ENCODE assay signal across 19 cellular contexts in genomic region chr15:38688096-38688495, GRCh38.
A peak's percentile ranks its signal among the peaks of the same experiment; 100 is the strongest.
DNase-seq lines count a peak whose midpoint lies in the region; ATAC-seq and TF ChIP-seq lines count a peak whose summit lies in the region.
"Had no signal": no experiment of that assay in that cellular context is flagged by ENCODE, and none has a peak within 500 bp of the region (broad histone marks: within the 10 kb centered on the region; RNA-seq: fewer than 3 reads in every experiment).

No MANE protein-coding gene starts in this region.

- H3K4me1 ChIP-seq in CD4-positive, CD25-positive, alpha-beta regulatory T cell (ENCODE audit: control insufficient read depth, insufficient read depth, low read length, poor library complexity, severe bottlenecking) = peaks cover 84% of the 10 kb centered on the region
- H3K4me1 ChIP-seq in CD8-positive, alpha-beta T cell (ENCODE audit: insufficient read depth, low read length) = peaks cover 83% of the 10 kb centered on the region
- H3K4me1 ChIP-seq: adrenal gland, colonic mucosa, psoas muscle, testis had no signal

- peak overlapping the region; percentile 38 to 80 (median 68) for H3K4me3 Mint-ChIP-seq in CD4-positive, CD25-positive, alpha-beta regulatory T cell
- H3K4me3 Mint-ChIP-seq in CD8-positive, alpha-beta T cell = peak overlapping the region; percentile 44
- peak overlapping the region; percentile 71 for H3K4me3 Mint-ChIP-seq in T-helper 2 cell treated with Interferon-gamma antibody and Interleukin-4, amounts not matched to agents 5 μg/mL and 100 μg/mL, for 36 hours
- peak overlapping the region; percentile 52 for H3K4me3 Mint-ChIP-seq in activated naive CD8-positive, alpha-beta T cell treated with anti-CD3 and anti-CD28 coated beads, Interleukin-2, amount 50 U/mL, for 24 hours
- no peak overlapping the region for H3K4me3 Mint-ChIP-seq in glutamatergic neuron (ENCODE audit: unreplicated experiment)

- peak overlapping the region; percentile 53 for H3K4me3 ChIP-seq in CD4-positive, CD25-positive, alpha-beta regulatory T cell (ENCODE audit: low read depth, low read length)
- H3K4me3 ChIP-seq in CD8-positive, alpha-beta T cell (ENCODE audit: low read depth, low read length) = no peak overlapping the region
- H3K4me3 ChIP-seq: adrenal gland, colonic mucosa, lung, psoas muscle, testis had no signal

- peaks cover 47 to 90% (median 79%) of the 10 kb centered on the region in 4 donors for H3K4me1 Mint-ChIP-seq in CD4-positive, CD25-positive, alpha-beta regulatory T cell
- H3K4me1 Mint-ChIP-seq in CD8-positive, alpha-beta T cell (ENCODE audit: low read depth) = peaks cover 80% of the 10 kb centered on the region
- H3K4me1 Mint-ChIP-seq in T-helper 2 cell treated with Interferon-gamma antibody and Interleukin-4, amounts not matched to agents 5 μg/mL and 100 μg/mL, for 36 hours (ENCODE audit: low read depth) = peaks cover 80% of the 10 kb centered on the region
- peaks cover 91% of the 10 kb centered on the region for H3K4me1 Mint-ChIP-seq in activated naive CD8-positive, alpha-beta T cell treated with anti-CD3 and anti-CD28 coated beads, Interleukin-2, amount 50 U/mL, for 24 hours
- no peaks in the 10 kb centered on the region for H3K4me1 Mint-ChIP-seq in glutamatergic neuron (ENCODE audit: low read depth, unreplicated experiment)

- no peaks in the 10 kb centered on the region for H3K9me3 ChIP-seq in CD4-positive, CD25-positive, alpha-beta regulatory T cell (ENCODE audit: control insufficient read depth in 2 of 2, low read length in 2 of 2)
- H3K9me3 ChIP-seq in CD8-positive, alpha-beta T cell (ENCODE audit: low read length) = no peaks in the 10 kb centered on the region
- H3K9me3 ChIP-seq: adrenal gland, colonic mucosa, psoas muscle, testis had no signal

- no peaks in the 10 kb centered on the region for H3K36me3 ChIP-seq in CD4-positive, CD25-positive, alpha-beta regulatory T cell (ENCODE audit: control insufficient read depth, insufficient read depth, low read length)
- no peaks in the 10 kb centered on the region for H3K36me3 ChIP-seq in CD8-positive, alpha-beta T cell (ENCODE audit: insufficient read depth, low read length)
- H3K36me3 ChIP-seq: adrenal gland, brain microvascular endothelial cell, colonic mucosa had no signal

- H3K27me3 Mint-ChIP-seq in CD4-positive, CD25-positive, alpha-beta regulatory T cell = no peaks in the 10 kb centered on the region
- H3K27me3 Mint-ChIP-seq in CD8-positive, alpha-beta T cell (ENCODE audit: low read depth) = no peaks in the 10 kb centered on the region
- no peaks in the 10 kb centered on the region for H3K27me3 Mint-ChIP-seq in T-helper 2 cell treated with Interferon-gamma antibody and Interleukin-4, amounts not matched to agents 5 μg/mL and 100 μg/mL, for 36 hours (ENCODE audit: low read depth)
- H3K27me3 Mint-ChIP-seq in activated naive CD8-positive, alpha-beta T cell treated with anti-CD3 and anti-CD28 coated beads, Interleukin-2, amount 50 U/mL, for 24 hours = no peaks in the 10 kb centered on the region
- no peaks in the 10 kb centered on the region for H3K27me3 Mint-ChIP-seq in glutamatergic neuron (ENCODE audit: unreplicated experiment)

- POLR2A ChIA-PET in CD8-positive, alpha-beta T cell (lab: Charles Lee) = interaction anchor here (0.6 to 7.4 kb wide), 15 partner anchors 9 to 234 kb away, joined by 3 to 97 read pairs (median 6); partner anchors contain the start of genes FAM98B and RASGRP1

- peaks cover 0 to 1% (median 0%) of the 10 kb centered on the region in 7 donors for H3K9me3 Mint-ChIP-seq in CD4-positive, CD25-positive, alpha-beta regulatory T cell
- no peaks in the 10 kb centered on the region for H3K9me3 Mint-ChIP-seq in CD8-positive, alpha-beta T cell
- no peaks in the 10 kb centered on the region for H3K9me3 Mint-ChIP-seq in T-helper 2 cell treated with Interferon-gamma antibody and Interleukin-4, amounts not matched to agents 5 μg/mL and 100 μg/mL, for 36 hours
- H3K9me3 Mint-ChIP-seq in activated naive CD8-positive, alpha-beta T cell treated with anti-CD3 and anti-CD28 coated beads, Interleukin-2, amount 50 U/mL, for 24 hours = no peaks in the 10 kb centered on the region
- no peaks in the 10 kb centered on the region for H3K9me3 Mint-ChIP-seq in glutamatergic neuron (ENCODE audit: unreplicated experiment)

- H3K27ac ChIP-seq in CD4-positive, CD25-positive, alpha-beta regulatory T cell (ENCODE audit: insufficient read depth, low read length, poor library complexity, severe bottlenecking) = peak overlapping the region; percentile 84
- no peak overlapping the region for H3K27ac ChIP-seq in CD8-positive, alpha-beta T cell (ENCODE audit: low read depth, low read length)
- H3K27ac ChIP-seq: adrenal gland, brain microvascular endothelial cell, colonic mucosa, psoas muscle, testis had no signal

- no peaks in the 10 kb centered on the region for H3K27me3 ChIP-seq in CD4-positive, CD25-positive, alpha-beta regulatory T cell (ENCODE audit: control insufficient read depth, insufficient read depth, low read length)
- H3K27me3 ChIP-seq in CD8-positive, alpha-beta T cell (ENCODE audit: insufficient read depth, low read length) = no peaks in the 10 kb centered on the region
- H3K27me3 ChIP-seq: adrenal gland, brain microvascular endothelial cell, colonic mucosa, testis had no signal

- H3K27ac Mint-ChIP-seq in CD4-positive, CD25-positive, alpha-beta regulatory T cell = peak overlapping the region; percentile 90 to 100 (median 93)
- H3K27ac Mint-ChIP-seq in CD8-positive, alpha-beta T cell = peak overlapping the region; percentile 91
- H3K27ac Mint-ChIP-seq in T-helper 2 cell treated with Interferon-gamma antibody and Interleukin-4, amounts not matched to agents 5 μg/mL and 100 μg/mL, for 36 hours = peak overlapping the region; percentile 89
- H3K27ac Mint-ChIP-seq in activated naive CD8-positive, alpha-beta T cell treated with anti-CD3 and anti-CD28 coated beads, Interleukin-2, amount 50 U/mL, for 24 hours = peak overlapping the region; percentile 82
- no peak overlapping the region for H3K27ac Mint-ChIP-seq in glutamatergic neuron (ENCODE audit: unreplicated experiment)

- no peak for TF ChIP-seq CTCF in CD8-positive, alpha-beta T cell (IDR thresholded peaks at IDR 0.05)
- no peak for TF ChIP-seq CTCF in glutamatergic neuron (IDR thresholded peaks at IDR 0.05; ENCODE audit: partially characterized antibody, unreplicated experiment)

- CTCF ChIA-PET in CD8-positive, alpha-beta T cell (lab: Charles Lee) = interaction anchor here (0.6 to 19.0 kb wide), 27 partner anchors 9 to 247 kb away, joined by 3 to 508 read pairs (median 9); partner anchors contain the start of genes FAM98B and RASGRP1

- intact Hi-C loops in CD8-positive, alpha-beta T cell (cut with DNase I, micrococcal nuclease) = loop anchor here (1.0 to 10.0 kb wide), 2 partner anchors 18 to 53 kb away; no protein-coding TSS in a partner anchor

- H3K36me3 Mint-ChIP-seq in CD4-positive, CD25-positive, alpha-beta regulatory T cell = no peaks in the 10 kb centered on the region
- no peaks in the 10 kb centered on the region for H3K36me3 Mint-ChIP-seq in CD8-positive, alpha-beta T cell
- H3K36me3 Mint-ChIP-seq in T-helper 2 cell treated with Interferon-gamma antibody and Interleukin-4, amounts not matched to agents 5 μg/mL and 100 μg/mL, for 36 hours (ENCODE audit: low read depth) = no peaks in the 10 kb centered on the region
- H3K36me3 Mint-ChIP-seq in activated naive CD8-positive, alpha-beta T cell treated with anti-CD3 and anti-CD28 coated beads, Interleukin-2, amount 50 U/mL, for 24 hours (ENCODE audit: low read depth) = no peaks in the 10 kb centered on the region
- no peaks in the 10 kb centered on the region for H3K36me3 Mint-ChIP-seq in glutamatergic neuron (ENCODE audit: unreplicated experiment)

- ATAC-seq in CD4-positive, CD25-positive, alpha-beta regulatory T cell (ENCODE audit: low read depth in 2 of 2) = no peak
- ATAC-seq in CD8-positive, alpha-beta T cell = no peak
- peak; percentile 25 for ATAC-seq in activated naive CD8-positive, alpha-beta T cell treated with anti-CD3 and anti-CD28 coated beads, Interleukin-2, amount 50 U/mL, for 24 hours
- no peak for ATAC-seq in HG03521 (IDR thresholded peaks at IDR 0.05; ENCODE audit: unreplicated experiment)
- ATAC-seq in GM19463 (IDR thresholded peaks at IDR 0.05; ENCODE audit: unreplicated experiment) = no peak
- ATAC-seq: PC-3, psoas muscle had no signal

- DNase-seq in CD4-positive, CD25-positive, alpha-beta regulatory T cell = peak in 1 of 3 donors; percentile 56
- DNase-seq in CD8-positive, alpha-beta T cell = peak in 1 of 7 experiments; percentile 26
- no peak for DNase-seq in T-helper 2 cell treated with Interferon-gamma antibody and Interleukin-4, amounts not matched to agents 5 μg/mL and 100 μg/mL, for 36 hours (ENCODE audit: low spot score)
- no peak for DNase-seq in activated naive CD8-positive, alpha-beta T cell treated with anti-CD3 and anti-CD28 coated beads, Interleukin-2, amount 50 U/mL, for 24 hours
- DNase-seq in NAMALWA (ENCODE audit: low spot score) (no peak), glutamatergic neuron (no peak)
- DNase-seq: brain microvascular endothelial cell, colonic mucosa, NCI-H1092 treated with DMSO at 0.1 percent for 48 hours, NCI-H2029 treated with DMSO at 0.1 percent for 48 hours, NCI-H226, psoas muscle, Right ventricle myocardium superior had no signal
